In genomic region chr9:112175796-112176315, GRCh38 we compare ENCODE assay signal across 7 cellular contexts. TPM values are rescaled to one million over a fixed set of nuclear protein-coding genes. Genes with fewer than 3 reads are reported as not detected.
DNase-seq lines count a peak whose midpoint lies in the region; ATAC-seq lines count a peak whose summit lies in the region.

No MANE protein-coding gene starts in this region.

- H3K36me3 ChIP-seq in HUES6 (ENCODE audit: control insufficient read depth, insufficient read depth, low read length): no peaks in the 10 kb centered on the region
- no peaks in the 10 kb centered on the region for H3K36me3 ChIP-seq in iPS-18a (ENCODE audit: control insufficient read depth, low read depth, low read length)

- peak overlapping the region; percentile 64 for H3K4me3 Mint-ChIP-seq in activated T-helper 1 cell treated with anti-CD3 and anti-CD28 coated beads, Interleukin-12 subunit alpha, Interleukin-12 subunit beta, Interleukin-2, Interleukin-4 antibody, amounts not matched to agents 30 ng/mL and 10 ng/mL and 1 ng/mL, durations not matched to agents 14 hours and 24 hours and 36 hours
- peak overlapping the region; percentile 54 for H3K4me3 Mint-ChIP-seq in stimulated activated effector memory CD8-positive, alpha-beta T cell treated with anti-CD3 and anti-CD28 coated beads, Interleukin-12 subunit alpha, Interleukin-12 subunit beta, amount 100 ng/mL, for 72 hours

- H3K9me3 Mint-ChIP-seq in activated T-helper 1 cell treated with anti-CD3 and anti-CD28 coated beads, Interleukin-12 subunit alpha, Interleukin-12 subunit beta, Interleukin-2, Interleukin-4 antibody, amounts not matched to agents 30 ng/mL and 10 ng/mL and 1 ng/mL, durations not matched to agents 14 hours and 24 hours and 36 hours: no peaks in the 10 kb centered on the region
- H3K9me3 Mint-ChIP-seq in stimulated activated effector memory CD8-positive, alpha-beta T cell treated with anti-CD3 and anti-CD28 coated beads, Interleukin-12 subunit alpha, Interleukin-12 subunit beta, amount 100 ng/mL, for 72 hours: no peaks in the 10 kb centered on the region

- H3K27ac ChIP-seq in HUES6 (ENCODE audit: low read depth, low read length) (no peak overlapping the region), iPS-18a (ENCODE audit: low read length) (no peak overlapping the region)

- no peak for DNase-seq in activated T-helper 1 cell treated with anti-CD3 and anti-CD28 coated beads, Interleukin-12 subunit alpha, Interleukin-12 subunit beta, Interleukin-2, Interleukin-4 antibody, amounts not matched to agents 30 ng/mL and 10 ng/mL and 1 ng/mL, durations not matched to agents 14 hours and 24 hours and 36 hours (ENCODE audit: low spot score)
- no peak for DNase-seq in stimulated activated effector memory CD8-positive, alpha-beta T cell treated with anti-CD3 and anti-CD28 coated beads, Interleukin-12 subunit alpha, Interleukin-12 subunit beta, amount 100 ng/mL, for 72 hours (ENCODE audit: low spot score in 2 of 2)
- no peak for DNase-seq in COLO668 (lab: John Stamatoyannopoulos, UW; ENCODE audit: unreplicated experiment)

- H3K4me1 Mint-ChIP-seq in activated T-helper 1 cell treated with anti-CD3 and anti-CD28 coated beads, Interleukin-12 subunit alpha, Interleukin-12 subunit beta, Interleukin-2, Interleukin-4 antibody, amounts not matched to agents 30 ng/mL and 10 ng/mL and 1 ng/mL, durations not matched to agents 14 hours and 24 hours and 36 hours (ENCODE audit: low read depth): peaks cover 80% of the 10 kb centered on the region
- H3K4me1 Mint-ChIP-seq in stimulated activated effector memory CD8-positive, alpha-beta T cell treated with anti-CD3 and anti-CD28 coated beads, Interleukin-12 subunit alpha, Interleukin-12 subunit beta, amount 100 ng/mL, for 72 hours: peaks cover 61% of the 10 kb centered on the region

- ATAC-seq in stimulated activated effector memory CD8-positive, alpha-beta T cell treated with anti-CD3 and anti-CD28 coated beads, Interleukin-12 subunit alpha, Interleukin-12 subunit beta, amount 100 ng/mL, for 72 hours: no peak
- no peak for ATAC-seq in GM18511 (IDR thresholded peaks at IDR 0.05; ENCODE audit: unreplicated experiment)
- ATAC-seq in HG02870 (IDR thresholded peaks at IDR 0.05; ENCODE audit: unreplicated experiment): no peak

- peaks cover 27% of the 10 kb centered on the region for H3K27me3 ChIP-seq in HUES6 (ENCODE audit: control insufficient read depth, insufficient read depth, low read length)
- peaks cover 34% of the 10 kb centered on the region for H3K27me3 ChIP-seq in iPS-18a (ENCODE audit: control insufficient read depth, insufficient read depth, low read length)

- H3K27ac Mint-ChIP-seq in activated T-helper 1 cell treated with anti-CD3 and anti-CD28 coated beads, Interleukin-12 subunit alpha, Interleukin-12 subunit beta, Interleukin-2, Interleukin-4 antibody, amounts not matched to agents 30 ng/mL and 10 ng/mL and 1 ng/mL, durations not matched to agents 14 hours and 24 hours and 36 hours: peak overlapping the region; percentile 82
- peak overlapping the region; percentile 71 for H3K27ac Mint-ChIP-seq in stimulated activated effector memory CD8-positive, alpha-beta T cell treated with anti-CD3 and anti-CD28 coated beads, Interleukin-12 subunit alpha, Interleukin-12 subunit beta, amount 100 ng/mL, for 72 hours

- H3K9ac ChIP-seq in HUES6 (ENCODE audit: low read length) (no peak overlapping the region), iPS-18a (ENCODE audit: low read length) (no peak overlapping the region)

- H3K36me3 Mint-ChIP-seq in activated T-helper 1 cell treated with anti-CD3 and anti-CD28 coated beads, Interleukin-12 subunit alpha, Interleukin-12 subunit beta, Interleukin-2, Interleukin-4 antibody, amounts not matched to agents 30 ng/mL and 10 ng/mL and 1 ng/mL, durations not matched to agents 14 hours and 24 hours and 36 hours (ENCODE audit: low read depth): peaks cover 18% of the 10 kb centered on the region
- H3K36me3 Mint-ChIP-seq in stimulated activated effector memory CD8-positive, alpha-beta T cell treated with anti-CD3 and anti-CD28 coated beads, Interleukin-12 subunit alpha, Interleukin-12 subunit beta, amount 100 ng/mL, for 72 hours: peaks cover under 1% of the 10 kb centered on the region

- H3K4me1 ChIP-seq in HUES6 (ENCODE audit: control insufficient read depth, insufficient read depth, low read length) (peaks cover 18% of the 10 kb centered on the region), iPS-18a (ENCODE audit: control insufficient read depth, low read depth, low read length) (no peaks in the 10 kb centered on the region)

- peak overlapping the region; percentile 73 for H3K4me3 ChIP-seq in HUES6 (ENCODE audit: low read depth, low read length)
- peak overlapping the region; percentile 75 for H3K4me3 ChIP-seq in iPS-18a (ENCODE audit: low read length)

- H3K9me3 ChIP-seq in HUES6 (ENCODE audit: control insufficient read depth, insufficient read depth, low read depth, low read length): no peaks in the 10 kb centered on the region
- no peaks in the 10 kb centered on the region for H3K9me3 ChIP-seq in iPS-18a (ENCODE audit: control insufficient read depth, low read depth, low read length)

- intact Hi-C loops in activated T-helper 1 cell treated with anti-CD3 and anti-CD28 coated beads, Interleukin-12 subunit alpha, Interleukin-12 subunit beta, Interleukin-2, Interleukin-4 antibody, amounts not matched to agents 30 ng/mL and 10 ng/mL and 1 ng/mL, durations not matched to agents 14 hours and 24 hours and 36 hours (cut with micrococcal nuclease): loop anchor here (10.0 kb wide), 3 partner anchors 281 to 541 kb away; partner anchors contain the start of genes DNAJC25, GNG10 and UGCG

- H3K27me3 Mint-ChIP-seq in activated T-helper 1 cell treated with anti-CD3 and anti-CD28 coated beads, Interleukin-12 subunit alpha, Interleukin-12 subunit beta, Interleukin-2, Interleukin-4 antibody, amounts not matched to agents 30 ng/mL and 10 ng/mL and 1 ng/mL, durations not matched to agents 14 hours and 24 hours and 36 hours (ENCODE audit: insufficient read depth): no peaks in the 10 kb centered on the region

RNA-seq across cellular contexts. Expression of gene SUSD1, which starts 0.8 kb away (rescaled TPM):
- 3.7 and 4.5 TPM in 2 replicates for total RNA-seq in activated T-helper 1 cell treated with anti-CD3 and anti-CD28 coated beads, Interleukin-12 subunit alpha, Interleukin-12 subunit beta, Interleukin-2, Interleukin-4 antibody, amounts not matched to agents 30 ng/mL and 10 ng/mL and 1 ng/mL, durations not matched to agents 14 hours and 24 hours and 36 hours
